In the genomic region with DNA sequence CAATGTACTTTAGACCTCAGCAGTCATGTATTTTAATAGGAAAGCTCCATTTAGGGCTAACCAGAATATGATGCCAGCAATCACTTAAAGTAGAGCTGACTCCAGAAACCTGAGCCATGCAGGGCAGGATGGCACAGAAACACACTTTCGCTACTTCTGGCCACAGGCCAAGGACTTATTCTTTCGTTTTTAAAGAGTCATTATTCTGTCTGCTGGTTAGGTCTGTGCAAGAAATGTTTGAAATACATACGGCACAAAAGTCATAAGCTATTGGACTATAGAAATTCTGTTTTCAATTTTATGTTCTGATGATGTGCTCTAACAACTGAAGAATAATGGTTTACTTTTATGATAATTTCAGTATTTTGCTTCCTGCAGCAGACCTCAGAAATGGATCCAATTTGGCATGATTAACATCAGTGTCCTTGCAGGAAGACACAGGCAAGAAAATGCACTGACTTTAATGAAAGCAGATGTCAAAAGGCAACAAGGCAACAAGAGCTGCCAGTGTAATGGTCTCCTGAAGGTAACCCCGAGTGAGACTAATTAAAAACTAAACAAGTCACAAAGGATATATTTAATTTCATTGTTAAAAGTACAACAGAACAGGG, we compare ENCODE assay signal across 12 cellular contexts.
A peak's percentile ranks its signal among the peaks of the same experiment; 100 is the strongest.
DNase-seq lines count a peak whose midpoint lies in the region; ATAC-seq and TF ChIP-seq lines count a peak whose summit lies in the region.
"Had no signal": no experiment of that assay in that cellular context is flagged by ENCODE, and none has a peak within 500 bp of the region (broad histone marks: within the 10 kb centered on the region; RNA-seq: fewer than 3 reads in every experiment).

No MANE protein-coding gene starts in this region.

- no peak overlapping the region for H3K18ac ChIP-seq in neuronal stem cell (ENCODE audit: low read length)

- H3K14ac ChIP-seq in neuronal stem cell (ENCODE audit: low read length) = no peak overlapping the region

- no peak overlapping the region for H2BK12ac ChIP-seq in neuronal stem cell (ENCODE audit: low read length)

- intact Hi-C loops in right lobe of liver (cut with DNase I) = no loop called here
- intact Hi-C loops in lower lobe of right lung (cut with DNase I) = no loop called here

- H3K4me1 ChIP-seq in liver (ENCODE audit: control insufficient read depth in 4 of 4, insufficient read depth in 4 of 4, low read length in 3 of 4) (no peaks in the 10 kb centered on the region), right lobe of liver (no peaks in the 10 kb centered on the region), lower lobe of right lung (no peaks in the 10 kb centered on the region), neuronal stem cell (ENCODE audit: control insufficient read depth in 2 of 2, insufficient read depth in 1 of 2, low read depth in 1 of 2, low read length in 2 of 2) (peaks cover 4 to 14% of the 10 kb centered on the region in 2 donors)

- no peak overlapping the region for H2AK5ac ChIP-seq in neuronal stem cell (ENCODE audit: low read depth, low read length)

- TF ChIP-seq POLR2A in right lobe of liver (IDR thresholded peaks at IDR 0.05) = no peak

- no peak overlapping the region for H2BK120ac ChIP-seq in neuronal stem cell (ENCODE audit: low read depth, low read length)

- H3K9me3 ChIP-seq in liver (ENCODE audit: control insufficient read depth in 4 of 4, low read length in 3 of 4) = no peaks in the 10 kb centered on the region
- H3K9me3 ChIP-seq in right lobe of liver = no peaks in the 10 kb centered on the region
- no peaks in the 10 kb centered on the region for H3K9me3 ChIP-seq in lower lobe of right lung
- peaks cover 0 to 7% of the 10 kb centered on the region in 2 donors for H3K9me3 ChIP-seq in neuronal stem cell (replicated peaks in 1 of 2; ENCODE audit: control insufficient read depth in 2 of 2, insufficient read depth in 1 of 2, low read depth in 1 of 2, low read length in 2 of 2)

- H3K4ac ChIP-seq in neuronal stem cell (ENCODE audit: low read length) = no peak overlapping the region

- DNase-seq in right lobe of liver (no peak), astrocyte of the hippocampus (ENCODE audit: low read depth, low spot score) (peak; percentile 67), lower lobe of right lung (no peak), neuronal stem cell (ENCODE audit: low spot score) (no peak)
- no peak for DNase-seq in activated CD8-positive, alpha-beta memory T cell treated with anti-CD3 and anti-CD28 coated beads, Interleukin-2, amount 50 U/mL, for 4 hours
- DNase-seq: activated naive CD8-positive, alpha-beta T cell treated with anti-CD3 and anti-CD28 coated beads, Interleukin-2, amount 10 ng/mL, durations not matched to agents 7 days and 5 days; CD8-positive, alpha-beta memory T cell; GOT3; naive B cell had no signal

- H3K23ac ChIP-seq in neuronal stem cell (ENCODE audit: low read depth, low read length, poor library complexity) = no peak overlapping the region

- no peak overlapping the region for H4K8ac ChIP-seq in neuronal stem cell (ENCODE audit: low read depth, low read length)

- no peak overlapping the region for H3K27ac ChIP-seq in liver (ENCODE audit: low read depth in 1 of 2, low read length in 2 of 2)
- H3K27ac ChIP-seq in right lobe of liver = no peak overlapping the region
- H3K27ac ChIP-seq in lower lobe of right lung = no peak overlapping the region
- no peak overlapping the region for H3K27ac ChIP-seq in neuronal stem cell (replicated peaks; ENCODE audit: low read length)

- H3K36me3 ChIP-seq in liver (ENCODE audit: control insufficient read depth in 4 of 4, insufficient read depth in 3 of 4, low read depth in 1 of 4, low read length in 3 of 4) (no peaks in the 10 kb centered on the region), right lobe of liver (no peaks in the 10 kb centered on the region), lower lobe of right lung (no peaks in the 10 kb centered on the region), neuronal stem cell (replicated peaks in 1 of 2; ENCODE audit: control insufficient read depth in 2 of 2, insufficient read depth in 2 of 2, low read length in 2 of 2) (peaks cover 0 to 72% of the 10 kb centered on the region in 2 donors)

- no peak overlapping the region for H3K4me2 ChIP-seq in neuronal stem cell (ENCODE audit: insufficient read depth, low read length, poor library complexity, severe bottlenecking)

- peak overlapping the region; percentile 11 to 18 (median 13) for H3K4me3 ChIP-seq in liver (ENCODE audit: low read depth in 1 of 3, low read length in 3 of 3)
- H3K4me3 ChIP-seq in right lobe of liver = no peak overlapping the region
- peak overlapping the region; percentile 38 for H3K4me3 ChIP-seq in lower lobe of right lung
- H3K4me3 ChIP-seq in neuronal stem cell (ENCODE audit: low read length in 2 of 2) = no peak overlapping the region

- 66% methylated on average over 4 of the region's 4 CpGs for WGBS in liver
- 47% methylated on average over 4 of the region's 4 CpGs for WGBS in right lobe of liver (ENCODE audit: insufficient coverage, low coverage, low lambda C conversion rate, missing lambda C conversion rate)
- WGBS in neuronal stem cell (ENCODE audit: extremely low coverage in 2 of 2, insufficient read length in 2 of 2, insufficient replicate concordance in 1 of 2), 2 donors = no CpG with 5 or more reads among the region's 4 CpGs

- ATAC-seq in right lobe of liver (no peak), lower lobe of right lung (no peak), HG02798 (IDR thresholded peaks at IDR 0.05; ENCODE audit: poor library complexity, unreplicated experiment) (no peak), GM19467 (IDR thresholded peaks at IDR 0.05; ENCODE audit: unreplicated experiment) (no peak)

- no peak overlapping the region for H2BK5ac ChIP-seq in neuronal stem cell (ENCODE audit: low read length)

- H4K91ac ChIP-seq in neuronal stem cell (ENCODE audit: low read depth, low read length, poor library complexity) = no peak overlapping the region

- H2AFZ ChIP-seq in neuronal stem cell (ENCODE audit: low read length) = no peak overlapping the region

- H3K27me3 ChIP-seq in liver (ENCODE audit: control insufficient read depth in 4 of 4, insufficient read depth in 4 of 4, low read length in 3 of 4) (no peaks in the 10 kb centered on the region), right lobe of liver (no peaks in the 10 kb centered on the region), lower lobe of right lung (ENCODE audit: low read depth) (no peaks in the 10 kb centered on the region), neuronal stem cell (ENCODE audit: control insufficient read depth in 3 of 3, insufficient read depth in 3 of 3, low read depth in 1 of 3, low read length in 3 of 3) (no peaks in the 10 kb centered on the region)

- H3K79me1 ChIP-seq in neuronal stem cell (ENCODE audit: low read depth, low read length) = no peaks in the 10 kb centered on the region

- peak overlapping the region in 1 of 2 donors; percentile 31 for H3K9ac ChIP-seq in liver (ENCODE audit: low read depth in 1 of 2, low read length in 2 of 2)
- H3K9ac ChIP-seq in neuronal stem cell (ENCODE audit: low read depth, low read length, poor library complexity) = no peak overlapping the region

- TF ChIP-seq RAD21 in liver (IDR thresholded peaks at IDR 0.05) = no peak

- H2BK15ac ChIP-seq in neuronal stem cell (ENCODE audit: low read length) = no peak overlapping the region

- TF ChIP-seq CTCF in liver (IDR thresholded peaks at IDR 0.05; ENCODE audit: low read depth, low read length, missing input control) = no peak
- TF ChIP-seq CTCF in right lobe of liver (IDR thresholded peaks at IDR 0.05) = no peak
- no peak for TF ChIP-seq CTCF in lower lobe of right lung (IDR thresholded peaks at IDR 0.05)

TF ChIP-seq in liver, 16 proteins besides CTCF, POLR2A, EP300 and RAD21:
- no peak for TF ChIP-seq FOXA1 (IDR thresholded peaks at IDR 0.05)
- TF ChIP-seq TAF1 (conservative IDR thresholded peaks at IDR 0.05) = no peak
- no peak for TF ChIP-seq SP1 (IDR thresholded peaks at IDR 0.05)
- TF ChIP-seq, protein P1, sequence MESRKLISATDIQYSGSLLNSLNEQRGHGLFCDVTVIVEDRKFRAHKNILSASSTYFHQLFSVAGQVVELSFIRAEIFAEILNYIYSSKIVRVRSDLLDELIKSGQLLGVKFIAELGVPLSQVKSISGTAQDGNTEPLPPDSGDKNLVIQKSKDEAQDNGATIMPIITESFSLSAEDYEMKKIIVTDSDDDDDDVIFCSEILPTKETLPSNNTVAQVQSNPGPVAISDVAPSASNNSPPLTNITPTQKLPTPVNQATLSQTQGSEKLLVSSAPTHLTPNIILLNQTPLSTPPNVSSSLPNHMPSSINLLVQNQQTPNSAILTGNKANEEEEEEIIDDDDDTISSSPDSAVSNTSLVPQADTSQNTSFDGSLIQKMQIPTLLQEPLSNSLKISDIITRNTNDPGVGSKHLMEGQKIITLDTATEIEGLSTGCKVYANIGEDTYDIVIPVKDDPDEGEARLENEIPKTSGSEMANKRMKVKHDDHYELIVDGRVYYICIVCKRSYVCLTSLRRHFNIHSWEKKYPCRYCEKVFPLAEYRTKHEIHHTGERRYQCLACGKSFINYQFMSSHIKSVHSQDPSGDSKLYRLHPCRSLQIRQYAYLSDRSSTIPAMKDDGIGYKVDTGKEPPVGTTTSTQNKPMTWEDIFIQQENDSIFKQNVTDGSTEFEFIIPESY (IDR thresholded peaks at IDR 0.05) = no peak
- TF ChIP-seq GABPA (IDR thresholded peaks at IDR 0.05 in 1 of 2, conservative IDR thresholded peaks at IDR 0.05 in 1 of 2) = no peak
- TF ChIP-seq RXRA (IDR thresholded peaks at IDR 0.05) = no peak

Comparison
In these comparisons a context has a peak if more than half of its experiments do, and no peak if none do; other contexts are left out.
1. H3K4me3 ChIP-seq: peak in liver (3 of 3) and lower lobe of right lung (single experiment); none in right lobe of liver (0 of 3) and neuronal stem cell (0 of 2).